8 cellular contexts compared by ENCODE assay signal in the genomic region with DNA sequence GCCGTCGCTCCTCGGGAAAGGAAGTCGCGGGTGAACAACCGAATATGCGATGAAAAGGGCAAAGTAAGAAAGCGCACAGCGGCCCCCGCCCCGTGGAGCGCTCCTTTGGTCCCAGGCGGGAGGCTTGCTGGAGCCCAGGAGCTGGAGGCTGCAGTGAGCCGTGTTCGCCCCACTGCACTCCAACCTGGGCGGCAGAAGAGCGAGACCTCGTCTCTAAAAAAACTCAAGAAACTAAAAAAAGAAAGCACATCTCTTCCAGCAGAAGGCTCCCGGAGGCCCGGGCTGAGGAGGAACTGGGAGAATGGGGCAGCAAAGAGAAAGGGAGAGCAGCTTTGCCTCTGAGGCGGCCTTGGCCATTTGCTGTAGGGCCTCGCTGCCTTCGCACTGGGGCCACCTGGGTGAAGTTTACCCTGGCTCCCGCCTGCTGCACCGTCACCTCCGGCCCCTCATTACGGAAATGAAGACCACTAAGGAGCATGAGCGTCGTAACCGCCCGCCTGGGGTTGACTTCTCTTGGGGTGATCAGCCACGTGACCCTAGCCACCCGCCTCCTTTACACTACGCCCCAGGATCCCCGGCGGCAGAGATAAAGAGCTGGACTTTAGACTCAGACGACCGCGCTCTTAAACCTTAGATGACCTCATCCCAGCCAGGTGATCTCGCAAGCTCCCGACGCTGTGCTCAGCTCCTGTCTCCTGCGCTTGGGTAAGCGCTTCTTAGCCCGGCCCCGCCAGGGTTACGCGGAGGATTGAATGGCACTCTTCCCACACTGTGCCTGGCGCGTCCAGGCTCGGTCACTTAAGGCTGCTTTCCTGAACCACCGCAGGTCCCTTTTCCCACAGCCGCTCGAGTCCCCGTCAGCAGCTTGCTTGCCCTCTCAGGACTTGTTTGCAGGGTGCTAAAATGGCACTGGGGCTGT.
A peak's percentile ranks its signal among the peaks of the same experiment; 100 is the strongest.
DNase-seq lines count a peak whose midpoint lies in the region; ATAC-seq and TF ChIP-seq lines count a peak whose summit lies in the region.

No MANE protein-coding gene starts in this region.

- peak; percentile 62 for ATAC-seq in GM19043 (IDR thresholded peaks at IDR 0.05; ENCODE audit: low read depth, unreplicated experiment)
- no peak for ATAC-seq in SK-N-SH treated with all-trans-retinoic acid at 6 μM for 48 hours

- no peaks in the 10 kb centered on the region for H3K36me3 ChIP-seq in HUES6 (ENCODE audit: control insufficient read depth, insufficient read depth, low read length)
- no peaks in the 10 kb centered on the region for H3K36me3 ChIP-seq in spleen

- H3K27me3 ChIP-seq in HUES6 (ENCODE audit: control insufficient read depth, insufficient read depth, low read length) = peaks cover 20% of the 10 kb centered on the region; the same call in 1 of the 2 replicates
- peaks cover 0 to 28% (median 2%) of the 10 kb centered on the region in 7 donors for H3K27me3 ChIP-seq in spleen (replicated peaks in 1 of 7)

- intact Hi-C loops in spleen (cut with DNase I; ENCODE audit: low total_unique reads) = no loop called here

- H3K9me3 ChIP-seq in HUES6 (ENCODE audit: control insufficient read depth, insufficient read depth, low read depth, low read length) = peaks cover 4% of the 10 kb centered on the region
- H3K9me3 ChIP-seq in spleen = peaks cover 0 to 15% (median 0%) of the 10 kb centered on the region in 8 donors

- no peak overlapping the region for H3K9ac ChIP-seq in HUES6 (ENCODE audit: low read length)

- TF ChIP-seq POLR2A in spleen (IDR thresholded peaks at IDR 0.05) = no peak

- peak overlapping the region; percentile 42 for H3K4me3 ChIP-seq in HUES6 (ENCODE audit: low read depth, low read length)
- peak overlapping the region; percentile 1 to 67 (median 35) for H3K4me3 ChIP-seq in spleen

- peak; percentile 42 for DNase-seq in AG20443 (ENCODE audit: low spot score)
- DNase-seq in astrocyte of the hippocampus (ENCODE audit: low read depth, low spot score) = peak; percentile 58
- DNase-seq in iris pigment epithelial cell (ENCODE audit: low read depth) = peak; percentile 55
- DNase-seq in spleen = peak; percentile 79
- DNase-seq in DMS79 (lab: John Stamatoyannopoulos, UW) = no peak

- H3K4me1 ChIP-seq in HUES6 (ENCODE audit: control insufficient read depth, insufficient read depth, low read length) (peaks cover 15% of the 10 kb centered on the region), spleen (peaks cover 0 to 25% (median 18%) of the 10 kb centered on the region in 6 donors)

- 4 to 21% (median 13%) methylated on average over 30 to 55 of the region's 55 CpGs for WGBS in spleen, 5 donors

- H3K27ac ChIP-seq in HUES6 (ENCODE audit: low read depth, low read length) = no peak overlapping the region
- H3K27ac ChIP-seq in spleen = no peak overlapping the region

- TF ChIP-seq CTCF in spleen (IDR thresholded peaks at IDR 0.05 in 8 of 11, conservative IDR thresholded peaks at IDR 0.05 in 3 of 11) = no peak

TF ChIP-seq in SK-N-SH treated with all-trans-retinoic acid at 6 μM for 48 hours, 23 proteins besides CTCF, POLR2A, EP300 and RAD21:
- TF ChIP-seq RARB (CRISPR knock-in tag; IDR thresholded peaks at IDR 0.05) (no peak), ZNF8 (CRISPR knock-in tag; IDR thresholded peaks at IDR 0.05) (no peak), ISL1 (CRISPR knock-in tag; IDR thresholded peaks at IDR 0.05) (no peak), CSDC2 (CRISPR knock-in tag; IDR thresholded peaks at IDR 0.05) (no peak), OSR1 (CRISPR knock-in tag; IDR thresholded peaks at IDR 0.05) (no peak), ZFP30 (CRISPR knock-in tag; IDR thresholded peaks at IDR 0.05) (no peak), SNAI2 (CRISPR knock-in tag; IDR thresholded peaks at IDR 0.05) (no peak), ZC3H10 (CRISPR knock-in tag; IDR thresholded peaks at IDR 0.05) (no peak), GLIS3 (CRISPR knock-in tag; IDR thresholded peaks at IDR 0.05) (no peak), ESRRG (CRISPR knock-in tag; IDR thresholded peaks at IDR 0.05) (no peak), TOX (CRISPR knock-in tag; IDR thresholded peaks at IDR 0.05; ENCODE audit: borderline replicate concordance) (no peak), TCF4 (CRISPR knock-in tag; IDR thresholded peaks at IDR 0.05; ENCODE audit: borderline replicate concordance) (no peak), ZNF565 (CRISPR knock-in tag; conservative IDR thresholded peaks at IDR 0.05; ENCODE audit: low read depth) (no peak), PPARA (CRISPR knock-in tag; IDR thresholded peaks at IDR 0.05; ENCODE audit: borderline replicate concordance) (no peak), ZNF70 (CRISPR knock-in tag; IDR thresholded peaks at IDR 0.05) (no peak), ARNTL (CRISPR knock-in tag; IDR thresholded peaks at IDR 0.05; ENCODE audit: borderline replicate concordance, low read depth) (no peak)
- TF ChIP-seq, protein P1, sequence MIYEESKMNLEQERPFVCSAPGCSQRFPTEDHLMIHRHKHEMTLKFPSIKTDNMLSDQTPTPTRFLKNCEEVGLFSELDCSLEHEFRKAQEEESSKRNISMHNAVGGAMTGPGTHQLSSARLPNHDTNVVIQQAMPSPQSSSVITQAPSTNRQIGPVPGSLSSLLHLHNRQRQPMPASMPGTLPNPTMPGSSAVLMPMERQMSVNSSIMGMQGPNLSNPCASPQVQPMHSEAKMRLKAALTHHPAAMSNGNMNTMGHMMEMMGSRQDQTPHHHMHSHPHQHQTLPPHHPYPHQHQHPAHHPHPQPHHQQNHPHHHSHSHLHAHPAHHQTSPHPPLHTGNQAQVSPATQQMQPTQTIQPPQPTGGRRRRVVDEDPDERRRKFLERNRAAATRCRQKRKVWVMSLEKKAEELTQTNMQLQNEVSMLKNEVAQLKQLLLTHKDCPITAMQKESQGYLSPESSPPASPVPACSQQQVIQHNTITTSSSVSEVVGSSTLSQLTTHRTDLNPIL (CRISPR knock-in tag; IDR thresholded peaks at IDR 0.05; ENCODE audit: low read depth) = no peak
- TF ChIP-seq, protein P2, sequence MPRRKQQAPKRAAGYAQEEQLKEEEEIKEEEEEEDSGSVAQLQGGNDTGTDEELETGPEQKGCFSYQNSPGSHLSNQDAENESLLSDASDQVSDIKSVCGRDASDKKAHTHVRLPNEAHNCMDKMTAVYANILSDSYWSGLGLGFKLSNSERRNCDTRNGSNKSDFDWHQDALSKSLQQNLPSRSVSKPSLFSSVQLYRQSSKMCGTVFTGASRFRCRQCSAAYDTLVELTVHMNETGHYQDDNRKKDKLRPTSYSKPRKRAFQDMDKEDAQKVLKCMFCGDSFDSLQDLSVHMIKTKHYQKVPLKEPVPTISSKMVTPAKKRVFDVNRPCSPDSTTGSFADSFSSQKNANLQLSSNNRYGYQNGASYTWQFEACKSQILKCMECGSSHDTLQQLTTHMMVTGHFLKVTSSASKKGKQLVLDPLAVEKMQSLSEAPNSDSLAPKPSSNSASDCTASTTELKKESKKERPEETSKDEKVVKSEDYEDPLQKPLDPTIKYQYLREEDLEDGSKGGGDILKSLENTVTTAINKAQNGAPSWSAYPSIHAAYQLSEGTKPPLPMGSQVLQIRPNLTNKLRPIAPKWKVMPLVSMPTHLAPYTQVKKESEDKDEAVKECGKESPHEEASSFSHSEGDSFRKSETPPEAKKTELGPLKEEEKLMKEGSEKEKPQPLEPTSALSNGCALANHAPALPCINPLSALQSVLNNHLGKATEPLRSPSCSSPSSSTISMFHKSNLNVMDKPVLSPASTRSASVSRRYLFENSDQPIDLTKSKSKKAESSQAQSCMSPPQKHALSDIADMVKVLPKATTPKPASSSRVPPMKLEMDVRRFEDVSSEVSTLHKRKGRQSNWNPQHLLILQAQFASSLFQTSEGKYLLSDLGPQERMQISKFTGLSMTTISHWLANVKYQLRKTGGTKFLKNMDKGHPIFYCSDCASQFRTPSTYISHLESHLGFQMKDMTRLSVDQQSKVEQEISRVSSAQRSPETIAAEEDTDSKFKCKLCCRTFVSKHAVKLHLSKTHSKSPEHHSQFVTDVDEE (CRISPR knock-in tag; IDR thresholded peaks at IDR 0.05) = no peak
- TF ChIP-seq, protein P3, sequence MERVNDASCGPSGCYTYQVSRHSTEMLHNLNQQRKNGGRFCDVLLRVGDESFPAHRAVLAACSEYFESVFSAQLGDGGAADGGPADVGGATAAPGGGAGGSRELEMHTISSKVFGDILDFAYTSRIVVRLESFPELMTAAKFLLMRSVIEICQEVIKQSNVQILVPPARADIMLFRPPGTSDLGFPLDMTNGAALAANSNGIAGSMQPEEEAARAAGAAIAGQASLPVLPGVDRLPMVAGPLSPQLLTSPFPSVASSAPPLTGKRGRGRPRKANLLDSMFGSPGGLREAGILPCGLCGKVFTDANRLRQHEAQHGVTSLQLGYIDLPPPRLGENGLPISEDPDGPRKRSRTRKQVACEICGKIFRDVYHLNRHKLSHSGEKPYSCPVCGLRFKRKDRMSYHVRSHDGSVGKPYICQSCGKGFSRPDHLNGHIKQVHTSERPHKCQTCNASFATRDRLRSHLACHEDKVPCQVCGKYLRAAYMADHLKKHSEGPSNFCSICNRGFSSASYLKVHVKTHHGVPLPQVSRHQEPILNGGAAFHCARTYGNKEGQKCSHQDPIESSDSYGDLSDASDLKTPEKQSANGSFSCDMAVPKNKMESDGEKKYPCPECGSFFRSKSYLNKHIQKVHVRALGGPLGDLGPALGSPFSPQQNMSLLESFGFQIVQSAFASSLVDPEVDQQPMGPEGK (CRISPR knock-in tag; IDR thresholded peaks at IDR 0.05; ENCODE audit: borderline replicate concordance) = no peak
- TF ChIP-seq, protein P4, sequence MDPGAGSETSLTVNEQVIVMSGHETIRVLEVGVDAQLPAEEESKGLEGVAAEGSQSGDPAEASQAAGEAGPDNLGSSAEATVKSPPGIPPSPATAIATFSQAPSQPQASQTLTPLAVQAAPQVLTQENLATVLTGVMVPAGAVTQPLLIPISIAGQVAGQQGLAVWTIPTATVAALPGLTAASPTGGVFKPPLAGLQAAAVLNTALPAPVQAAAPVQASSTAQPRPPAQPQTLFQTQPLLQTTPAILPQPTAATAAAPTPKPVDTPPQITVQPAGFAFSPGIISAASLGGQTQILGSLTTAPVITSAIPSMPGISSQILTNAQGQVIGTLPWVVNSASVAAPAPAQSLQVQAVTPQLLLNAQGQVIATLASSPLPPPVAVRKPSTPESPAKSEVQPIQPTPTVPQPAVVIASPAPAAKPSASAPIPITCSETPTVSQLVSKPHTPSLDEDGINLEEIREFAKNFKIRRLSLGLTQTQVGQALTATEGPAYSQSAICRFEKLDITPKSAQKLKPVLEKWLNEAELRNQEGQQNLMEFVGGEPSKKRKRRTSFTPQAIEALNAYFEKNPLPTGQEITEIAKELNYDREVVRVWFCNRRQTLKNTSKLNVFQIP (CRISPR knock-in tag; IDR thresholded peaks at IDR 0.05; ENCODE audit: borderline replicate concordance, low read depth) = no peak
